1 cellular context compared by ENCODE assay signal in genomic region chr4:40196260-40196659, GRCh38.
TF ChIP-seq lines count a peak whose summit lies in the region.

No MANE protein-coding gene starts in this region.

TF ChIP-seq in WTC11, 78 proteins besides CTCF, POLR2A, EP300 and RAD21 (continued from another document):
- no peak for TF ChIP-seq ZNF512 (CRISPR knock-in tag; IDR thresholded peaks at IDR 0.05; ENCODE audit: borderline replicate concordance)
